ENCODE assay signal across 12 cellular contexts in the genomic region with DNA sequence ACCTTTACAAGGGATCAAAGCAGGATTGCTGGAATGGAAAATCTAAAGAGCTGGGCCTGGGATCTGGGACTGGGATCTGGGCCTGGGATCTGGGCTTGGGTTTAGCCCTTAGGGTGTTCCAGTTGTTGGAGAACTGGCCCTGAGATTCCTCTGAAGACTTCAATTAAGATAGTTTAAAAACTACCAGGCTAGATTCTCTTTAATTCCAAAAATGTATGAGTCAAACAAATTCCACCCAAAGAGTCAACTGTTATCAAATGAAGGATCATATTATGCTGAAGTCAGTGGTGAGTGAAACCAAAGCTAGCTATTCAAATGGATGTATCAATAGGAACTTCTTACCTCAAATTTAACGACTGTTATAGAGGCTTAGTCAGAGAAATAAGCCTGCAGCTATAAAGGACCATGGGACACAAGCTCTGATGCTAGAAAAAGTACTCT. TPM values are rescaled to one million over a fixed set of nuclear protein-coding genes. Genes with fewer than 3 reads are reported as not detected.
DNase-seq lines count a peak whose midpoint lies in the region; ATAC-seq, FAIRE-seq and TF ChIP-seq lines count a peak whose summit lies in the region.
"Had no signal": no experiment of that assay in that cellular context is flagged by ENCODE, and none has a peak within 500 bp of the region (broad histone marks: within the 10 kb centered on the region; RNA-seq: fewer than 3 reads in every experiment).

No MANE protein-coding gene starts in this region.

- RAD21 ChIA-PET in HCT116 (lab: Charles Lee; ENCODE audit: low non-redundant PET in 1 of 2, low total read pairs in 2 of 2, uncharacterized antibody in 2 of 2, unreplicated experiment in 2 of 2), result no interaction called here

- H3K4me1 ChIP-seq in HCT116 (ENCODE audit: control insufficient read depth in 1 of 2, insufficient read depth in 2 of 2, low read length in 2 of 2) (peaks cover 51 to 70% of the 10 kb centered on the region in 2 experiments), adrenal gland (replicated peaks in 1 of 2) (peaks cover 24 to 56% of the 10 kb centered on the region in 2 donors), kidney (ENCODE audit: control insufficient read depth in 1 of 2, insufficient read depth in 1 of 2, low read depth in 1 of 2, low read length in 2 of 2) (peaks cover 9 to 12% of the 10 kb centered on the region in 2 donors), suprapubic skin (peaks cover 57% of the 10 kb centered on the region)

- H3K9me2 ChIP-seq in HCT116 (ENCODE audit: insufficient read depth), result no peaks in the 10 kb centered on the region

- no peaks in the 10 kb centered on the region for H4K20me1 ChIP-seq in HCT116 (ENCODE audit: insufficient read depth)

- TF ChIP-seq RAD21 in HCT116 (IDR thresholded peaks at IDR 0.05; ENCODE audit: low read depth), result no peak

- no peak overlapping the region for H2AFZ ChIP-seq in HCT116 (ENCODE audit: low read depth, low read length, poor library complexity, severe bottlenecking)

- POLR2A ChIA-PET in HCT116 (lab: Charles Lee), result interaction anchor here (0.8 to 1.5 kb wide), 3 partner anchors 12 to 21 kb away, joined by 3 to 5 read pairs (median 3); no protein-coding TSS in a partner anchor

- H3K9me3 ChIP-seq in HCT116 (ENCODE audit: control insufficient read depth in 1 of 2, insufficient read depth in 1 of 2, low read depth in 1 of 2, low read length in 2 of 2) (no peaks in the 10 kb centered on the region), adrenal gland (replicated peaks in 1 of 3) (no peaks in the 10 kb centered on the region), kidney (ENCODE audit: control insufficient read depth in 1 of 2, low read length in 2 of 2) (no peaks in the 10 kb centered on the region), suprapubic skin (no peaks in the 10 kb centered on the region)
- H3K9me3 ChIP-seq: neutrophil had no signal

- peak overlapping the region; percentile 44 for H3K4me2 ChIP-seq in HCT116 (ENCODE audit: low read length)

- H3K36me3 ChIP-seq in HCT116 (ENCODE audit: control insufficient read depth in 1 of 2, insufficient read depth in 2 of 2, low read length in 2 of 2) (no peaks in the 10 kb centered on the region), adrenal gland (replicated peaks in 1 of 2) (peaks cover 0 to 4% of the 10 kb centered on the region in 2 donors), kidney (ENCODE audit: control insufficient read depth in 1 of 2, insufficient read depth in 2 of 2, low read length in 2 of 2) (peaks cover 0 to 2% of the 10 kb centered on the region in 2 donors), suprapubic skin (no peaks in the 10 kb centered on the region)
- H3K36me3 ChIP-seq: neutrophil had no signal

- CTCF ChIA-PET in HCT116 (lab: Charles Lee), result interaction anchor here (0.8 kb wide), 1 partner anchor 19 kb away, joined by 3 read pairs; no protein-coding TSS in a partner anchor

- H3K9ac ChIP-seq in HCT116 (ENCODE audit: low read length), result peak overlapping the region; percentile 7; the same call in 1 of the 2 replicates
- no peak overlapping the region for H3K9ac ChIP-seq in kidney (ENCODE audit: low read length in 2 of 2)

- TF ChIP-seq CTCF in HCT116 (IDR thresholded peaks at IDR 0.05 in 2 of 3, conservative IDR thresholded peaks at IDR 0.05 in 1 of 3; ENCODE audit: borderline replicate concordance in 1 of 3, insufficient read depth in 1 of 3, low read depth in 2 of 3, low read length in 2 of 3) (no peak), adrenal gland (IDR thresholded peaks at IDR 0.05) (no peak), kidney (IDR thresholded peaks at IDR 0.05; ENCODE audit: borderline replicate concordance, extremely low read depth, insufficient read depth) (no peak), suprapubic skin (IDR thresholded peaks at IDR 0.05) (no peak), omental fat pad (IDR thresholded peaks at IDR 0.05) (no peak)

- TF ChIP-seq POLR2A in HCT116 (IDR thresholded peaks at IDR 0.05; ENCODE audit: borderline replicate concordance, extremely low read depth, insufficient read depth, insufficient read length), result no peak
- no peak for TF ChIP-seq POLR2A in adrenal gland (IDR thresholded peaks at IDR 0.05)
- TF ChIP-seq POLR2A in suprapubic skin (IDR thresholded peaks at IDR 0.05), result no peak

- no peaks in the 10 kb centered on the region for H3K27me3 ChIP-seq in HCT116 (ENCODE audit: insufficient read depth, low read length)
- no peaks in the 10 kb centered on the region for H3K27me3 ChIP-seq in adrenal gland
- H3K27me3 ChIP-seq in suprapubic skin, result no peaks in the 10 kb centered on the region
- H3K27me3 ChIP-seq: neutrophil had no signal

- no TSS peak for BruUV-seq in HCT116 (replicated peaks; lab: Mats Ljungman, UMichigan)

- no peaks in the 10 kb centered on the region for H3K79me2 ChIP-seq in HCT116 (ENCODE audit: insufficient read depth, low read length)

- WGBS in adrenal gland, 4 donors, result 45 to 90% (median 61%) methylated on average over 1 of the region's 1 CpG
- 27% methylated on average over 1 of the region's 1 CpG for WGBS in suprapubic skin

- no peak for DNase-seq in HCT116 (ENCODE audit: low read depth, low spot score)
- no peak for DNase-seq in adrenal gland
- DNase-seq in kidney, result no peak
- DNase-seq in suprapubic skin (ENCODE audit: low spot score in 2 of 2), result no peak
- DNase-seq in NK-92 (lab: John Stamatoyannopoulos, UW; ENCODE audit: unreplicated experiment), result no peak
- no peak for DNase-seq in omental fat pad (ENCODE audit: low spot score)
- DNase-seq: activated naive CD4-positive, alpha-beta T cell treated with anti-CD3 and anti-CD28 coated beads for 36 hours; GF-D8; KG1 had no signal

- no peak for TF ChIP-seq EP300 in suprapubic skin (IDR thresholded peaks at IDR 0.05)

- ATAC-seq in HCT116, result no peak
- no peak for ATAC-seq in HG02852 (IDR thresholded peaks at IDR 0.05; ENCODE audit: unreplicated experiment)
- no peak for ATAC-seq in GM19324 (IDR thresholded peaks at IDR 0.05; ENCODE audit: low FRiP score, unreplicated experiment)
- no peak for ATAC-seq in omental fat pad (ENCODE audit: low FRiP score)

- H3K27ac ChIP-seq in HCT116 (ENCODE audit: low read depth, low read length), result peak overlapping the region; percentile 34; the same call in 1 of the 2 replicates
- peak overlapping the region; percentile 80 to 93 (median 81) for H3K27ac ChIP-seq in adrenal gland
- peak overlapping the region; percentile 53 to 90 for H3K27ac ChIP-seq in kidney (ENCODE audit: low read depth in 2 of 2, low read length in 2 of 2)
- H3K27ac ChIP-seq in suprapubic skin, result peak overlapping the region; percentile 73
- H3K27ac ChIP-seq: neutrophil had no signal

- no peak overlapping the region for H3K4me3 ChIP-seq in HCT116 (replicated peaks in 1 of 2; ENCODE audit: low read depth in 1 of 2, low read length in 2 of 2)
- H3K4me3 ChIP-seq in adrenal gland, result no peak overlapping the region
- no peak overlapping the region for H3K4me3 ChIP-seq in kidney (ENCODE audit: low read length in 2 of 2)
- H3K4me3 ChIP-seq in suprapubic skin, result no peak overlapping the region

- no peak for FAIRE-seq in kidney (lab: Jason Lieb, UNC)

- intact Hi-C loops in HCT116 (cut with micrococcal nuclease) (no loop called here), adrenal gland (cut with DNase I) (no loop called here), kidney (cut with DNase I) (no loop called here)

TF ChIP-seq in HCT116, 20 proteins besides CTCF, POLR2A, EP300 and RAD21:
- TF ChIP-seq, protein P1, sequence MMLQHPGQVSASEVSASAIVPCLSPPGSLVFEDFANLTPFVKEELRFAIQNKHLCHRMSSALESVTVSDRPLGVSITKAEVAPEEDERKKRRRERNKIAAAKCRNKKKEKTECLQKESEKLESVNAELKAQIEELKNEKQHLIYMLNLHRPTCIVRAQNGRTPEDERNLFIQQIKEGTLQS (IDR thresholded peaks at IDR 0.05), result no peak
- TF ChIP-seq FOSL1 (IDR thresholded peaks at IDR 0.05; ENCODE audit: low read depth), result no peak
TF ChIP-seq in HCT116: peak in this region for 0.

RNA-seq across cellular contexts. Expression of gene LIMA1, which starts 40.5 kb away (rescaled TPM):
- total RNA-seq in HCT116 (2021; ENCODE audit: unreplicated experiment) (79.6 TPM), adrenal gland (100 to 1,000 TPM in 3 of 8 donors, 10 to 100 TPM in 5; 44.3 to 134 (median 94.4) TPM), kidney (76.1 TPM), suprapubic skin (100 to 1,000 TPM in 1 of 4 donors, 10 to 100 TPM in 3; 66.6 to 105 (median 89.6) TPM), omental fat pad (100 to 1,000 TPM; 129 to 319 (median 176) TPM)
- 31.8 and 36.5 TPM in 2 replicates for polyA plus RNA-seq in HCT116 (2012)
- polyA plus RNA-seq in adrenal gland (10 to 100 TPM; 49.8 to 84.7 (median 61.0) TPM), kidney (ENCODE audit: insufficient read depth, low read depth, low replicate concordance) (43.1 TPM)
